In the genomic region with DNA sequence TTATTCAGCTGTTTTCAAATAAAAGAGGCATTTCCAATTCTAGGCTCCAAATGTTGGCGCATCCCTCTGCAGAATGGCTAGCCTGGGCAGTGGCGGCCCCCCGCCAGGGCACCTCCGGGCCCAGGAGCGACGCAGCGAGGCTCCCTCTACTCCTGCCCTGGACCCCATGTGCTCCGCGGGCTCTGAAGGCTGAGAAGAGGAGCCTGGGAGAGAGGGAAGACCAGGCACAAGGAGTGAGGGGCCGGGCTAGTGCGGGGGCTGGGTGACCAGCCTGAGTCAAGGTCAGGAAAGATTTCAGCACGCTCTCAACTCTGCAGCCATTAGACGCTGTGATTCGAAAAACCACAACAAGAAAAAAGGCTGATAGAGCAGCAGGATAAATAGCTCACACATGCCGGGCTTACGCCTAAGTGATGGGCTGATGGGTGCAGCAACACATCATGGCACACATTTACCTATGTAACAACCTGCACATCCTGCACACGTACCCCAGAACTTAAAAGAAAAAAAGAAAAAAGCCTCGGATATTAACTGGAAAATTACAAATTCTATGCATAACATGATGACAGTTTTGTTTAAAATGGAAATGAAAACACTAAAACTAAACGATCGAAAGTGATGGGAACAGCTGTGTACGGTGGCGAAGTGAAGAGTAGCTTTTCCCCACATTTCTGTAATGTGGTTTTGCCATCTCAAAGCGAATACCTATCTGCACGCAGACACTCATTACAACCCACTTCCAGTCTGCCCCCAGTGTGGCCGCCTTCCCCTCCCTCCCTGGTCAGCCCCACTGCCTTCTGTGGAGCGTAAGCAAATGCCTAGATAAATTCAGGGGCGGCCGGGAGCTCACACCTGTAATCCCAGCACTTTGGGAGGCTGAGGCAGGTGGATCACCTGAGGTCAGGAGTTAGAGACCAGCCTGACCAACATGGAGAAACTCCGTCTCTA, we compare ENCODE assay signal across 1 cellular context.
TF ChIP-seq lines count a peak whose summit lies in the region.

No MANE protein-coding gene starts in this region.

TF ChIP-seq in H1, 55 proteins besides CTCF, POLR2A, EP300 and RAD21:
- TF ChIP-seq CHD2 (IDR thresholded peaks at IDR 0.05; ENCODE audit: low read length) (no peak), BACH1 (IDR thresholded peaks at IDR 0.05; ENCODE audit: low read length) (no peak), ZNF274 (IDR thresholded peaks at IDR 0.05; ENCODE audit: borderline replicate concordance, extremely low read depth, low read length) (no peak), TAF1 (IDR thresholded peaks at IDR 0.05; ENCODE audit: low read depth, low read length) (0 out of 2 replicates have a peak, but pooled peaks have one; percentile 14), NANOG (IDR thresholded peaks at IDR 0.05; ENCODE audit: insufficient read depth, low read depth, low read length, poor library complexity, severe bottlenecking) (no peak), SP1 (IDR thresholded peaks at IDR 0.05; ENCODE audit: low read depth, low read length) (0 out of 2 replicates have a peak, but pooled peaks have one; percentile 24), MAX (IDR thresholded peaks at IDR 0.05) (peak; percentile 36)
